Comparison of ENCODE assay signal across 1 cellular context in the genomic region with DNA sequence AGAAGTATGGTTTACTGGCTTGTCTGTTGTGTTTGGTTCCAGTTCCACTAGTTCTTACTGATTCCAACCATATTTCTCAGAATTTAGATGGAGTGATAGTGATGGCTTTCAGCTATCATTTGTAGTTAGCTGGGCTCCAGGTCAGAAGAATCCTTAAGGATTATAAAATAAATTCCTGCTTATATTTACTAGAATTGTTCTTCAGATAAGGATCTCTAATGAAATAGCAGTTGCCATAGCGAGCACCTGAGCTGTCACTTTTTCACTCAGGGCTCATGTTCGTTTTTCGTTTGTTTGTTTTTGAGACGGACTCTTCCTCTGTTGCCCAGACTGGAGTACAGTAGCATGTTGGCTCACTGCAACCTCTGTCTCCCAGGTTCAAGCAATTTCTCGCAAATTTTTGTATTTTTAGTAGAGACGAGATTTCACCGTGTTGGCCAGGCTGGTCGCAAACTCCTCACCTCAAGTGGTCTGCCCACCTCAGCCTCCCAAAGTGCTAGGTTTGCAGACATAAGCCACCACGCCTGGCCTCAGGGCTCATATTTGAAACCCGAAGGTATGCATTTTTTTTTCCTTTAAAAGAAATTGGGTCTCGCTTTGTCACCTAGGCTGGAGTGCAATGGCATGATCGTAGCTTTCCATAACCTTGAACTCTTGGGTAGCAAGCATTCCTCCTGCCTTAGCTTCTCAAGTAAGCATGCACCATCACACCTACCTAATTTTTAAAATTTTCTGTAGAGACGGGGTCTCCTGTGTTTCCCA.
TF ChIP-seq lines count a peak whose summit lies in the region.

No MANE protein-coding gene starts in this region.

TF ChIP-seq in WTC11, 78 proteins besides CTCF, POLR2A, EP300 and RAD21 (continued from another document):
- TF ChIP-seq USF1 (CRISPR knock-in tag; IDR thresholded peaks at IDR 0.05) (no peak), ZNF263 (CRISPR knock-in tag; IDR thresholded peaks at IDR 0.05; ENCODE audit: low read depth) (no peak), CREB1 (CRISPR knock-in tag; IDR thresholded peaks at IDR 0.05) (no peak)
